Comparison of ENCODE assay signal across 9 cellular contexts in the genomic region with DNA sequence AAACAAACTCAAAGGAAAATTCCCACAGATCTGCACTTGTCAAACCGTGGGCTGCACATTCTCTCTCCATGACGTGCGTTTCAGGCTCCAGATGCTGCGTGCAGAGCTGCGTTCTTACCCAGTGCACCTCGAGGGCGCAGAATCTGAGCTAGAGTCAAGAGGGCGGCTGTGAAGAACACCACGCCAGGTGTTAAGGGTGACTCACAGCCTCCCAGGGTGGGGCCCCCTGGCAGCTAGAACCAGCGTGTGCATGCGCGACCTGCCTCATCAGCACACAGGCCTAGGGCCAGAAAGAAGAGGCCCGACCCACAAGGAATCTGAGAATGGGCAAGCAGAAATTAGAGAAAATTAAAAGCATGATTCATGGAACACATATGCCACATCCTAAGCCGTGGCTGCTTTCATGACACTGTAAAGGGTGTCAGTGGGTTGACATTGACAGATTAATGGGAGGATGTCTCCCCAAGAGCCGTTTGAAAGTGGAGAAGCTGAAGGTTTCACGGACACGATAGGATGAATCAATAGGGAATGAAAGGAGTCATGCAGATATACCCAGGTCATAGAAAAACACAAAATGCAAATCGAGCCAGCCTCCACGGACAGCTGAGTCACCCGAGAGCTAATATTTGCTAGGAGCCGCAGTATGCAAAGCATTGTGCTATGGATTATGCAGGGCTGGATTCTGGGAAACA. TPM values are rescaled to one million over a fixed set of nuclear protein-coding genes. Genes with fewer than 3 reads are reported as not detected.
DNase-seq lines count a peak whose midpoint lies in the region; ATAC-seq, FAIRE-seq and TF ChIP-seq lines count a peak whose summit lies in the region.
"Had no signal": no experiment of that assay in that cellular context is flagged by ENCODE, and none has a peak within 500 bp of the region (broad histone marks: within the 10 kb centered on the region; RNA-seq: fewer than 3 reads in every experiment).

No MANE protein-coding gene starts in this region.

- H2BK5ac ChIP-seq in IMR-90 (ENCODE audit: low read depth, low read length, poor library complexity, severe bottlenecking) = peak overlapping the region; percentile 89

- peak overlapping the region; percentile 48 for H3K4me2 ChIP-seq in IMR-90 (ENCODE audit: low read depth, low read length)

- no peaks in the 10 kb centered on the region for H3K4me1 Mint-ChIP-seq in CD8-positive, alpha-beta T cell (ENCODE audit: low read depth)

- H3K4ac ChIP-seq in IMR-90 (ENCODE audit: low read depth, low read length) = peak overlapping the region; percentile 84

- H2BK120ac ChIP-seq in IMR-90 (ENCODE audit: low read depth, low read length) = peak overlapping the region; percentile 92

- TF ChIP-seq RAD21 in IMR-90 (IDR thresholded peaks at IDR 0.05; ENCODE audit: low read length) = 0 out of 2 replicates have a peak, but pooled peaks have one; percentile 25

- H3K27me3 Mint-ChIP-seq in CD8-positive, alpha-beta T cell (ENCODE audit: low read depth) = peaks cover 12% of the 10 kb centered on the region

- no peak for TF ChIP-seq CTCF in IMR-90 (conservative IDR thresholded peaks at IDR 0.05; ENCODE audit: low read depth, low read length)
- TF ChIP-seq CTCF in kidney (IDR thresholded peaks at IDR 0.05; ENCODE audit: borderline replicate concordance, extremely low read depth, insufficient read depth) = no peak
- no peak for TF ChIP-seq CTCF in CD8-positive, alpha-beta T cell (IDR thresholded peaks at IDR 0.05)

- H3K56ac ChIP-seq in IMR-90 (ENCODE audit: extremely low read depth, insufficient read depth, low read length) = peak overlapping the region; percentile 38; the same call in 1 of the 2 replicates

- H2BK15ac ChIP-seq in IMR-90 (ENCODE audit: low read depth, low read length) = peak overlapping the region; percentile 53; the same call in 1 of the 3 replicates

- CTCF ChIA-PET in IMR-90 (lab: Yijun Ruan, JAX) = interaction anchor here (0.6 to 1.1 kb wide), 2 partner anchors 13 to 87 kb away, joined by 4 to 5 read pairs; no protein-coding TSS in a partner anchor
- CTCF ChIA-PET in CD8-positive, alpha-beta T cell (lab: Charles Lee) = no interaction called here

- 0 out of 2 replicates have a peak, but pooled peaks cover 3% of the 10 kb centered on the region for H4K20me1 ChIP-seq in IMR-90 (ENCODE audit: insufficient read depth, low read length)

- in situ Hi-C loops in IMR-90 (cut with MboI; ENCODE audit: low sequenced_read_pairs) = no loop called here

- H2AK9ac ChIP-seq in IMR-90 (replicated peaks; ENCODE audit: low read depth, low read length, poor library complexity) = peak overlapping the region; percentile 12

- peaks cover 21% of the 10 kb centered on the region; the same call in 1 of the 2 replicates for H3K9me1 ChIP-seq in IMR-90 (ENCODE audit: insufficient read depth, low read length)

- no peak for FAIRE-seq in kidney (lab: Jason Lieb, UNC)

- peak; percentile 29; the same call in 1 of the 2 replicates for TF ChIP-seq POLR2A in IMR-90 (IDR thresholded peaks at IDR 0.05; ENCODE audit: low read depth, low read length)

- ATAC-seq in IMR-90 (ENCODE audit: low read depth) (peak; percentile 84), HG03280 (IDR thresholded peaks at IDR 0.05; ENCODE audit: unreplicated experiment) (no peak)
- ATAC-seq in CD8-positive, alpha-beta T cell = no peak

- peak overlapping the region; percentile 3 to 68; a peak in 3 of 4 replicates for H4K8ac ChIP-seq in IMR-90 (ENCODE audit: low read depth in 2 of 2, low read length in 2 of 2)

- H3K4me3 ChIP-seq in ACC112 (ENCODE audit: low read depth, low read length) (no peak overlapping the region), IMR-90 (ENCODE audit: insufficient read depth, low read depth, low read length) (no peak overlapping the region), kidney (ENCODE audit: low read length in 2 of 2) (no peak overlapping the region)
- no peak overlapping the region for H3K4me3 ChIP-seq in CD8-positive, alpha-beta T cell (ENCODE audit: low read depth, low read length)

- H2AK5ac ChIP-seq in IMR-90 (ENCODE audit: low read depth, low read length) = peak overlapping the region; percentile 68; the same call in 1 of the 2 replicates

- peak; percentile 98 for DNase-seq in IMR-90
- DNase-seq in SHP77 treated with DMSO at 0.1 percent for 48 hours (lab: John Stamatoyannopoulos, UW) = peak; percentile 92
- DNase-seq in kidney = peak; percentile 90
- DNase-seq in GOT3 (lab: John Stamatoyannopoulos, UW) = no peak
- no peak for DNase-seq in epidermal melanocyte (ENCODE audit: insufficient read length, low spot score)
- DNase-seq in CD8-positive, alpha-beta T cell = no peak
- DNase-seq: DND-41 had no signal

- peaks cover 2% of the 10 kb centered on the region for H3K9me3 Mint-ChIP-seq in CD8-positive, alpha-beta T cell

- H3K27ac ChIP-seq in ACC112 (ENCODE audit: low read depth, low read length) = peak overlapping the region; percentile 52
- H3K27ac ChIP-seq in IMR-90 (ENCODE audit: insufficient read depth, low read length) = peak overlapping the region; percentile 46
- no peak overlapping the region for H3K27ac ChIP-seq in kidney (ENCODE audit: low read depth in 2 of 2, low read length in 2 of 2)
- H3K27ac ChIP-seq in CD8-positive, alpha-beta T cell (ENCODE audit: low read depth, low read length) = no peak overlapping the region

- dilution Hi-C loops in IMR-90 (cut with HindIII; ENCODE audit: low sequenced_read_pairs, unreplicated experiment) = no loop called here

- H3K36me3 ChIP-seq in ACC112 (ENCODE audit: insufficient read depth, low read length) (no peaks in the 10 kb centered on the region), IMR-90 (ENCODE audit: control insufficient read depth, insufficient read depth, low read length) (no peaks in the 10 kb centered on the region), kidney (ENCODE audit: control insufficient read depth in 1 of 2, insufficient read depth in 2 of 2, low read length in 2 of 2) (no peaks in the 10 kb centered on the region)
- H3K36me3 ChIP-seq in CD8-positive, alpha-beta T cell (ENCODE audit: insufficient read depth, low read length) = no peaks in the 10 kb centered on the region

- no TSS peak for BruUV-seq in IMR-90 (replicated peaks; lab: Mats Ljungman, UMichigan)

- intact Hi-C loops in IMR-90 (cut with micrococcal nuclease) (loop anchor here (5.0 kb wide), 1 partner anchor 67 kb away; no protein-coding TSS in a partner anchor), kidney (cut with DNase I) (no loop called here)
- intact Hi-C loops in CD8-positive, alpha-beta T cell (cut with DNase I, micrococcal nuclease) = no loop called here

- H3K9me3 ChIP-seq in IMR-90 (ENCODE audit: control insufficient read depth, insufficient read depth, low read length) (no peaks in the 10 kb centered on the region), kidney (ENCODE audit: control insufficient read depth in 1 of 2, low read length in 2 of 2) (no peaks in the 10 kb centered on the region)
- no peaks in the 10 kb centered on the region for H3K9me3 ChIP-seq in CD8-positive, alpha-beta T cell (ENCODE audit: low read length)

- H3K18ac ChIP-seq in IMR-90 (ENCODE audit: low read depth, low read length) = peak overlapping the region; percentile 72; the same call in 1 of the 2 replicates

- H3K27ac Mint-ChIP-seq in CD8-positive, alpha-beta T cell = no peak overlapping the region

- WGBS in IMR-90 (ENCODE audit: extremely low coverage in 2 of 2, insufficient read length in 1 of 2), 2 experiments = 11% methylated on average over 3 of the region's 21 CpGs; no CpG with 5 or more reads in 1 of the 2 experiments

- H3K4me1 ChIP-seq in ACC112 (ENCODE audit: control insufficient read depth, insufficient read depth, low read length, unreplicated experiment) (peaks cover 20% of the 10 kb centered on the region), IMR-90 (ENCODE audit: control insufficient read depth, insufficient read depth, low read length) (peaks cover 22% of the 10 kb centered on the region), kidney (ENCODE audit: control insufficient read depth in 1 of 2, insufficient read depth in 1 of 2, low read depth in 1 of 2, low read length in 2 of 2) (no peaks in the 10 kb centered on the region)
- no peaks in the 10 kb centered on the region for H3K4me1 ChIP-seq in CD8-positive, alpha-beta T cell (ENCODE audit: insufficient read depth, low read length)

- H4K91ac ChIP-seq in IMR-90 (ENCODE audit: insufficient read depth, low read depth, low read length) = peak overlapping the region; percentile 76

- H4K5ac ChIP-seq in IMR-90 (ENCODE audit: low read depth, low read length) = peak overlapping the region; percentile 31; the same call in 1 of the 2 replicates

- POLR2A ChIA-PET in IMR-90 (lab: Charles Lee; ENCODE audit: unreplicated experiment) = no interaction called here
- POLR2A ChIA-PET in CD8-positive, alpha-beta T cell (lab: Charles Lee) = no interaction called here

- peak overlapping the region; percentile 86 for H3K14ac ChIP-seq in IMR-90 (replicated peaks; ENCODE audit: low read depth, low read length)

- H3K23ac ChIP-seq in IMR-90 (ENCODE audit: low read depth, low read length) = peak overlapping the region; percentile 87

- H2AFZ ChIP-seq in ACC112 (ENCODE audit: low read length, unreplicated experiment) (no peak overlapping the region), IMR-90 (replicated peaks; ENCODE audit: low read length, poor library complexity) (peak overlapping the region; percentile 75)

- H3K79me1 ChIP-seq in IMR-90 (ENCODE audit: low read depth in 1 of 2, low read length in 2 of 2) = peaks cover 0 to 6% of the 10 kb centered on the region in 2 experiments; a peak in 1 of 4 replicates

- H3K36me3 Mint-ChIP-seq in CD8-positive, alpha-beta T cell = no peaks in the 10 kb centered on the region

- H2BK20ac ChIP-seq in IMR-90 (ENCODE audit: low read depth, low read length) = peak overlapping the region; percentile 90

- no peaks in the 10 kb centered on the region for H3K79me2 ChIP-seq in ACC112 (ENCODE audit: control insufficient read depth, insufficient read depth, low read length, unreplicated experiment)

- H3K9ac ChIP-seq in IMR-90 (ENCODE audit: low read depth, low read length) (0 out of 2 replicates have a peak overlapping the region, but pooled peaks have one; percentile 10), kidney (ENCODE audit: low read length in 2 of 2) (no peak overlapping the region)

- no peak overlapping the region for H3K4me3 Mint-ChIP-seq in CD8-positive, alpha-beta T cell

- H3K27me3 ChIP-seq in ACC112 (ENCODE audit: insufficient read depth, low read length) = no peaks in the 10 kb centered on the region
- no peaks in the 10 kb centered on the region for H3K27me3 ChIP-seq in IMR-90 (ENCODE audit: control insufficient read depth, insufficient read depth, low read length)
- H3K27me3 ChIP-seq in CD8-positive, alpha-beta T cell (ENCODE audit: insufficient read depth, low read length) = peaks cover 4% of the 10 kb centered on the region

TF ChIP-seq in IMR-90, 13 proteins besides CTCF, POLR2A, EP300 and RAD21 (continues in another document):
- no peak for TF ChIP-seq NFE2L2 (IDR thresholded peaks at IDR 0.05; ENCODE audit: low read depth, low read length)

RNA-seq across cellular contexts. Expression of gene MARCHF10, which starts 29.0 kb away (rescaled TPM):
- total RNA-seq in IMR-90 (2012; rRNA removed) = under 0.01 and 0.18 TPM in 2 replicates
- polyA plus RNA-seq in IMR-90 (2012; rRNA removed) = 0.10 and 0.74 TPM in 2 replicates
- 0.33 and 0.42 TPM in 2 replicates for polyA plus RNA-seq in IMR-90 (2012; cell fraction: cytosol; rRNA removed)
- polyA plus RNA-seq in IMR-90 (2012; cell fraction: nucleus; rRNA removed; ENCODE audit: low replicate concordance) = 0.50 and 1.2 TPM in 2 replicates
- 0.66 TPM for total RNA-seq in kidney
- polyA plus RNA-seq in kidney (ENCODE audit: insufficient read depth, low read depth, low replicate concordance) = 6.3 TPM
- not detected for total RNA-seq in CD8-positive, alpha-beta T cell

Comparison
In these comparisons a context has a peak if more than half of its experiments do, and no peak if none do; other contexts are left out.
1. H3K27ac ChIP-seq: peak in ACC112 (single experiment) and IMR-90 (single experiment); none in kidney (0 of 2) and CD8-positive, alpha-beta T cell (single experiment).
2. DNase-seq: peak in IMR-90 (single experiment), SHP77 treated with DMSO at 0.1 percent for 48 hours (single experiment) and kidney (single experiment); none in GOT3 (single experiment), epidermal melanocyte (single experiment) and CD8-positive, alpha-beta T cell (0 of 7).